ENCODE assay signal across 20 cellular contexts in the genomic region with DNA sequence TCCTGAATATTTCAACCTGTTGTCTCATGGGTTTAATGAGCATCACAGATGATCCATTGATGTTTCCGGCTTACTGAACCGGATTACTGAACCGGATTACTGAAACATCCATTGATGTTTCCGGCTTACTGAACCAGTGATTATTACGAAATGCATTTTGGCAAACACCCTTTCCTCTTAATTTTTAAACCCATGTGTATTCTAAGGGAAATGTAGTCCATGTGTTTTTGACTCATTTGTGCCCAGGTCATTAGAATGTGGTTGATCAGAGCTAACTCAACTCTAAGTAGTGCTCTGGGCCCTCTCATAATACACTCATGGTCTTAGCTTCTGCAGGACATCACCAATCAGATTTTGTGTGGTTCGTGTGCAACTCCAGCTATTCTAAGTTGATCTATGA.
DNase-seq lines count a peak whose midpoint lies in the region; ATAC-seq and TF ChIP-seq lines count a peak whose summit lies in the region.
"Had no signal": no experiment of that assay in that cellular context is flagged by ENCODE, and none has a peak within 500 bp of the region (broad histone marks: within the 10 kb centered on the region; RNA-seq: fewer than 3 reads in every experiment).

No MANE protein-coding gene starts in this region.

- H3K9ac ChIP-seq in mammary epithelial cell (ENCODE audit: insufficient read depth, low read length) (no peak overlapping the region), SK-N-MC (ENCODE audit: insufficient read length) (no peak overlapping the region)

- ATAC-seq in sciatic nerve (peak; percentile 97), GM19351 (IDR thresholded peaks at IDR 0.05; ENCODE audit: unreplicated experiment) (no peak)
- ATAC-seq: stimulated activated naive CD8-positive, alpha-beta T cell treated with anti-CD3 and anti-CD28 coated beads, Interleukin-15, amount 100 ng/mL, for 72 hours had no signal

- H3K4me3 Mint-ChIP-seq in MCF 10A (ENCODE audit: unreplicated experiment) = no peak overlapping the region
- H3K4me3 Mint-ChIP-seq: activated naive CD8-positive, alpha-beta T cell treated with anti-CD3 and anti-CD28 coated beads, Interleukin-2, amount 10 ng/mL, durations not matched to agents 7 days and 5 days; stimulated activated naive CD8-positive, alpha-beta T cell treated with anti-CD3 and anti-CD28 coated beads, Interleukin-15, amount 100 ng/mL, for 72 hours had no signal

- DNase-seq in MCF 10A (ENCODE audit: unreplicated experiment) = peak; percentile 18
- DNase-seq in mammary epithelial cell = no peak
- DNase-seq in SK-N-MC (ENCODE audit: low read depth, low spot score) = peak; percentile 5
- peak; percentile 14 for DNase-seq in kidney epithelial cell (ENCODE audit: low read depth)
- DNase-seq in sciatic nerve (ENCODE audit: low spot score) = no peak
- no peak for DNase-seq in activated CD8-positive, alpha-beta memory T cell treated with anti-CD3 and anti-CD28 coated beads, Interleukin-2, amount 50 U/mL, for 48 hours
- DNase-seq in activated naive CD4-positive, alpha-beta T cell treated with anti-CD3 and anti-CD28 coated beads, Interleukin-2, amount 50 U/mL, for 16 hours = no peak
- DNase-seq: 8988T; activated CD4-positive, alpha-beta T cell treated with anti-CD3 and anti-CD28 coated beads, Interleukin-2, amount 50 U/mL, for 1 hour; activated naive CD8-positive, alpha-beta T cell treated with anti-CD3 and anti-CD28 coated beads, Interleukin-2, amount 10 ng/mL, durations not matched to agents 7 days and 5 days; Caco-2; effector CD4-positive, alpha-beta T cell; erythroblast; NCI-H187; NCI-H748 treated with DMSO at 0.1 percent for 48 hours; stimulated activated naive CD8-positive, alpha-beta T cell treated with anti-CD3 and anti-CD28 coated beads, Interleukin-15, amount 100 ng/mL, for 72 hours; WERI-Rb-1 had no signal

- no peaks in the 10 kb centered on the region for H3K4me1 Mint-ChIP-seq in MCF 10A (ENCODE audit: insufficient read depth, unreplicated experiment)
- H3K4me1 Mint-ChIP-seq: activated naive CD8-positive, alpha-beta T cell treated with anti-CD3 and anti-CD28 coated beads, Interleukin-2, amount 10 ng/mL, durations not matched to agents 7 days and 5 days; stimulated activated naive CD8-positive, alpha-beta T cell treated with anti-CD3 and anti-CD28 coated beads, Interleukin-15, amount 100 ng/mL, for 72 hours had no signal

- H3K79me2 ChIP-seq in mammary epithelial cell (ENCODE audit: insufficient read depth, low read length) = no peaks in the 10 kb centered on the region

- H3K27me3 Mint-ChIP-seq in MCF 10A (ENCODE audit: insufficient read depth, unreplicated experiment) = peaks cover 14% of the 10 kb centered on the region

- H3K27me3 ChIP-seq in mammary epithelial cell (ENCODE audit: insufficient read depth, low read length) (peaks cover 2% of the 10 kb centered on the region), kidney epithelial cell (ENCODE audit: control insufficient read depth, insufficient read depth, low read length) (no peaks in the 10 kb centered on the region)
- H3K27me3 ChIP-seq: tibial nerve had no signal

- in situ Hi-C loops in mammary epithelial cell (cut with MboI; ENCODE audit: low sequenced_read_pairs in 2 of 2) = no loop called here

- H3K36me3 Mint-ChIP-seq in MCF 10A (ENCODE audit: insufficient read depth, unreplicated experiment) = no peaks in the 10 kb centered on the region
- H3K36me3 Mint-ChIP-seq: activated naive CD8-positive, alpha-beta T cell treated with anti-CD3 and anti-CD28 coated beads, Interleukin-2, amount 10 ng/mL, durations not matched to agents 7 days and 5 days had no signal

- H3K9me3 ChIP-seq in mammary epithelial cell (replicated peaks; ENCODE audit: insufficient read depth, low read length) = no peaks in the 10 kb centered on the region
- H3K9me3 ChIP-seq in SK-N-MC (ENCODE audit: low read depth, low read length) = no peaks in the 10 kb centered on the region
- H3K9me3 ChIP-seq: Caco-2, tibial nerve had no signal

- no peak overlapping the region for H3K27ac Mint-ChIP-seq in MCF 10A (ENCODE audit: low read depth, unreplicated experiment)
- H3K27ac Mint-ChIP-seq: activated naive CD8-positive, alpha-beta T cell treated with anti-CD3 and anti-CD28 coated beads, Interleukin-2, amount 10 ng/mL, durations not matched to agents 7 days and 5 days; activated T-helper 2 cell treated with anti-CD3 and anti-CD28 coated beads, Interferon-gamma antibody, Interleukin-2, Interleukin-4, amounts not matched to agents 10 μg/mL and 5 μg/mL and 100 μg/mL, durations not matched to agents 14 hours and 24 hours and 36 hours; stimulated activated naive CD8-positive, alpha-beta T cell treated with anti-CD3 and anti-CD28 coated beads, Interleukin-15, amount 100 ng/mL, for 72 hours had no signal

- TF ChIP-seq CTCF in MCF 10A (IDR thresholded peaks at IDR 0.05; ENCODE audit: unreplicated experiment) (no peak), mammary epithelial cell (conservative IDR thresholded peaks at IDR 0.05 in 1 of 2, IDR thresholded peaks at IDR 0.05 in 1 of 2; ENCODE audit: extremely low read depth in 1 of 2, insufficient read depth in 1 of 2, low read depth in 1 of 2, low read length in 2 of 2) (no peak), kidney epithelial cell (IDR thresholded peaks at IDR 0.05; ENCODE audit: insufficient read depth, low read length, poor library complexity, severe bottlenecking) (no peak)

- POLR2A ChIA-PET in MCF 10A (lab: Yijun Ruan, JAX) = no interaction called here

- CTCF ChIA-PET in MCF 10A (lab: Yijun Ruan, JAX) (no interaction called here), mammary epithelial cell (lab: Charles Lee; ENCODE audit: low non-redundant PET) (no interaction called here)

- H3K4me3 ChIP-seq in mammary epithelial cell (replicated peaks in 1 of 3; ENCODE audit: insufficient read depth in 1 of 3, low read depth in 2 of 3, low read length in 3 of 3) (no peak overlapping the region), SK-N-MC (no peak overlapping the region), kidney epithelial cell (ENCODE audit: low read depth, low read length) (no peak overlapping the region)
- H3K4me3 ChIP-seq: tibial nerve had no signal

- H3K36me3 ChIP-seq in mammary epithelial cell (ENCODE audit: insufficient read depth, low read length) = no peaks in the 10 kb centered on the region
- no peaks in the 10 kb centered on the region for H3K36me3 ChIP-seq in SK-N-MC (ENCODE audit: insufficient read depth, low read length)
- H3K36me3 ChIP-seq in kidney epithelial cell (ENCODE audit: control insufficient read depth, insufficient read depth, low read length) = no peaks in the 10 kb centered on the region
- H3K36me3 ChIP-seq: tibial nerve, WERI-Rb-1 had no signal

- no peaks in the 10 kb centered on the region for H4K20me1 ChIP-seq in mammary epithelial cell (ENCODE audit: insufficient read depth, low read length)

- intact Hi-C loops in MCF 10A (cut with micrococcal nuclease) (no loop called here), mammary epithelial cell (cut with micrococcal nuclease) (no loop called here), sciatic nerve (cut with DNase I) (no loop called here)

- H3K4me1 ChIP-seq in mammary epithelial cell (ENCODE audit: insufficient read depth, low read length) = no peaks in the 10 kb centered on the region
- H3K4me1 ChIP-seq: Caco-2 had no signal

- BruUV-seq in MCF 10A (replicated peaks; lab: Mats Ljungman, UMichigan) (no TSS peak), mammary epithelial cell (replicated peaks; lab: Mats Ljungman, UMichigan) (no TSS peak)

- WGBS in mammary epithelial cell (ENCODE audit: low coverage, missing lambda C conversion rate) = 28% methylated on average over 6 of the region's 6 CpGs

- no peak overlapping the region for H3K4me2 ChIP-seq in mammary epithelial cell (ENCODE audit: insufficient read depth, low read depth, low read length)

- H3K27ac ChIP-seq in mammary epithelial cell (ENCODE audit: insufficient read depth, low read depth, low read length) (no peak overlapping the region), SK-N-MC (no peak overlapping the region)
- H3K27ac ChIP-seq: tibial nerve, WERI-Rb-1 had no signal

- dilution Hi-C loops in mammary epithelial cell (cut with HindIII; ENCODE audit: low sequenced_read_pairs) = no loop called here

- no peak overlapping the region for H2AFZ ChIP-seq in mammary epithelial cell (ENCODE audit: low read depth, low read length)

- H3K9me3 Mint-ChIP-seq in MCF 10A (ENCODE audit: unreplicated experiment) = no peaks in the 10 kb centered on the region
- H3K9me3 Mint-ChIP-seq: activated naive CD8-positive, alpha-beta T cell treated with anti-CD3 and anti-CD28 coated beads, Interleukin-2, amount 10 ng/mL, durations not matched to agents 7 days and 5 days; activated T-helper 2 cell treated with anti-CD3 and anti-CD28 coated beads, Interferon-gamma antibody, Interleukin-2, Interleukin-4, amounts not matched to agents 10 μg/mL and 5 μg/mL and 100 μg/mL, durations not matched to agents 14 hours and 24 hours and 36 hours; stimulated activated naive CD8-positive, alpha-beta T cell treated with anti-CD3 and anti-CD28 coated beads, Interleukin-15, amount 100 ng/mL, for 72 hours had no signal

Comparison
In these comparisons a context has a peak if more than half of its experiments do, and no peak if none do; other contexts are left out.
1. DNase-seq: peak in MCF 10A (single experiment), SK-N-MC (single experiment) and kidney epithelial cell (single experiment); none in mammary epithelial cell (single experiment), sciatic nerve (single experiment), activated CD8-positive, alpha-beta memory T cell treated with anti-CD3 and anti-CD28 coated beads, Interleukin-2, amount 50 U/mL, for 48 hours (single experiment) and activated naive CD4-positive, alpha-beta T cell treated with anti-CD3 and anti-CD28 coated beads, Interleukin-2, amount 50 U/mL, for 16 hours (single experiment).